In the genomic region with DNA sequence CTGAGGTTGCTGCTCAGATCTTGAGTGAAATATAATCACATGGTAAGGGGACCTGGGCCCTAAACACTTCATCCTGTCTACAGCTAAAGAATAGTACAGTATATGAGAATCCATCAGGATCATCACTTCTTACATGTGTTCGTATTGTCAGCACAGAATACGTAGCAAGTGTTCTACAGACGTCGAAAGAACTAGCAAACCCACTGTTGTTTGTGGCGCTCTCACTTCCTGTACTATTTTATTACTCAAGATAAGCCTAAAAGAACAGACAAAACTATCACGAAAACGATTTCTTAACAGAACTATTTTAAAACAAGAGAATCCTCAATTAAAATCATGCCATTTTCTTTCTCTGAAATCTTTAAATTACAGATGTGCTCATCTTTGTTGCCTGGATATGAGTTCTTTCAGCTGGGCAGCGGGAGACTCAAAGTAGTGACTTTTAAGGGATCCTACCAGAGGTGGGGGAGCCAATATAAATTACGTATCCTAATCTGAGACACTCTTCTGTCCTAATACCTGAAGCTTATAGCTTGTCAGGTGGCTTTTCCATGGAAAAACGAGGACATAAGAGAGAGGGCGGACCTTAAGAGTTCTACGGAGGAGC, we compare ENCODE assay signal across 8 cellular contexts.
DNase-seq lines count a peak whose midpoint lies in the region.

No MANE protein-coding gene starts in this region.

- H3K4me1 ChIP-seq in subcutaneous abdominal adipose tissue (ENCODE audit: control insufficient read depth in 5 of 5, insufficient read depth in 5 of 5, low read length in 5 of 5): peaks cover 4 to 42% (median 37%) of the 10 kb centered on the region in 5 donors

- no peaks in the 10 kb centered on the region for H3K27me3 ChIP-seq in subcutaneous abdominal adipose tissue (ENCODE audit: control insufficient read depth in 5 of 5, insufficient read depth in 4 of 5, low read length in 5 of 5)

- H3K4me3 ChIP-seq in subcutaneous abdominal adipose tissue (ENCODE audit: low read depth in 1 of 5, low read length in 5 of 5): peak overlapping the region; percentile 74 to 91 (median 89)

- H3K36me3 ChIP-seq in subcutaneous abdominal adipose tissue (ENCODE audit: control insufficient read depth in 5 of 5, insufficient read depth in 5 of 5, low read length in 5 of 5): peaks cover 3 to 15% (median 12%) of the 10 kb centered on the region in 5 donors

- DNase-seq in stimulated activated CD4-positive, alpha-beta T cell treated with anti-CD3 and anti-CD28 coated beads, Interleukin-4, amount 100 ng/mL, for 24 hours: peak; percentile 36
- no peak for DNase-seq in stimulated activated CD4-positive, alpha-beta T cell treated with anti-CD3 and anti-CD28 coated beads, Interleukin-12 subunit alpha, Interleukin-12 subunit beta, amount 100 ng/mL, for 4 hours
- DNase-seq in NCI-H2227 (lab: John Stamatoyannopoulos, UW; ENCODE audit: unreplicated experiment) (peak; percentile 46), astrocyte of the hippocampus (ENCODE audit: low read depth, low spot score) (peak; percentile 38), kidney glomerular epithelial cell (lab: John Stamatoyannopoulos, UW) (peak; percentile 61), NCI-H345 treated with DMSO at 0.1 percent for 48 hours (lab: John Stamatoyannopoulos, UW; ENCODE audit: unreplicated experiment) (no peak), COLO829 (ENCODE audit: low spot score) (no peak)

- H3K9me3 ChIP-seq in subcutaneous abdominal adipose tissue (ENCODE audit: control insufficient read depth in 5 of 5, low read length in 5 of 5): no peaks in the 10 kb centered on the region

- peak overlapping the region; percentile 99 for H3K27ac ChIP-seq in subcutaneous abdominal adipose tissue (ENCODE audit: low read depth, low read length)

- H3K9ac ChIP-seq in subcutaneous abdominal adipose tissue (ENCODE audit: low read length in 5 of 5): peak overlapping the region; percentile 84 to 100 (median 96)

Comparison
In these comparisons a context has a peak if more than half of its experiments do, and no peak if none do; other contexts are left out.
1. DNase-seq: peak in stimulated activated CD4-positive, alpha-beta T cell treated with anti-CD3 and anti-CD28 coated beads, Interleukin-4, amount 100 ng/mL, for 24 hours (single experiment), NCI-H2227 (single experiment), astrocyte of the hippocampus (single experiment) and kidney glomerular epithelial cell (single experiment); none in stimulated activated CD4-positive, alpha-beta T cell treated with anti-CD3 and anti-CD28 coated beads, Interleukin-12 subunit alpha, Interleukin-12 subunit beta, amount 100 ng/mL, for 4 hours (single experiment), NCI-H345 treated with DMSO at 0.1 percent for 48 hours (single experiment) and COLO829 (single experiment).